In the genomic region with DNA sequence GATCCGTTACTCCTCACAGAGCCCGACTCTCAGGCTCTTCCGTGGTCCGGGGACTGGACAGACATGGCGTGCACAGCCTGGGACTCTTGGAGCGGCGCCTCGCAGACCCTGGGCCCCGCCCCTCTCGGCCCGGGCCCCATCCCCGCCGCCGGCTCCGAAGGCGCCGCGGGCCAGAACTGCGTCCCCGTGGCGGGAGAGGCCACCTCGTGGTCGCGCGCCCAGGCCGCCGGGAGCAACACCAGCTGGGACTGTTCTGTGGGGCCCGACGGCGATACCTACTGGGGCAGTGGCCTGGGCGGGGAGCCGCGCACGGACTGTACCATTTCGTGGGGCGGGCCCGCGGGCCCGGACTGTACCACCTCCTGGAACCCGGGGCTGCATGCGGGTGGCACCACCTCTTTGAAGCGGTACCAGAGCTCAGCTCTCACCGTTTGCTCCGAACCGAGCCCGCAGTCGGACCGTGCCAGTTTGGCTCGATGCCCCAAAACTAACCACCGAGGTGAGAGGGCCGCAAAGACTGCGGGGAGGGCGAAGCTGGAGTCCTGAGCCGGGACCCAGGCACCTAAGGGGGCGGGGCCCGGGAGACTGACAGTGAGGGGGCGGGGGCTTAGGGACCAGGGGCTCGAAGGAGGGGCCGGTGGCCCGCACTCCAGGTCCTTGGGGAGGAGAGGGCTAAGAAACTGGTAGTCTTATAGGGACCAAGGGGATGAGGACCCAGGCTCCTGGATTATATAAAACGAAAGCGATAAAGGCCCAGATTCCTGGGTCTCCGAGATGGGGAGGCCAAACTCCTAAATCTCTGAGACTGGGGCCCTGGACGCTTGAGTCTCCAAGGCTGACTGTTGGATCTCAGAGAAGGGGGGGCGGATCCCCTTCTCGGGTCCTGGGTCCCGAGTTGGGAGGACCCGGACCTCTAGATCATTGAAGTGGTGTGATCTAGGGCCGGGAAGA, we compare ENCODE assay signal across 8 cellular contexts. TPM values are rescaled to one million over a fixed set of nuclear protein-coding genes. Genes with fewer than 3 reads are reported as not detected.
DNase-seq lines count a peak whose midpoint lies in the region; ATAC-seq, FAIRE-seq and TF ChIP-seq lines count a peak whose summit lies in the region.

No MANE protein-coding gene starts in this region.

- peak overlapping the region; percentile 70 for H3K9ac ChIP-seq in astrocyte (ENCODE audit: low read length)

- no peak for ATAC-seq in HG03378 (IDR thresholded peaks at IDR 0.05; ENCODE audit: unreplicated experiment)

- peaks cover 0 to 4% of the 10 kb centered on the region in 2 experiments; a peak in 1 of 3 replicates for H3K36me3 ChIP-seq in HEK293 (ENCODE audit: control insufficient read depth in 2 of 2, insufficient read depth in 1 of 2, low read length in 2 of 2)
- H3K36me3 ChIP-seq in astrocyte (ENCODE audit: insufficient read depth, low read length), result no peaks in the 10 kb centered on the region
- H3K36me3 ChIP-seq in sigmoid colon, result no peaks in the 10 kb centered on the region

- DNase-seq in ELF-1 (ENCODE audit: low read depth, low spot score), result peak; percentile 94
- DNase-seq in NCI-H146 (lab: John Stamatoyannopoulos, UW), result peak; percentile 84
- DNase-seq in T-helper 22 cell (ENCODE audit: low read depth), result peak; percentile 69
- peak; percentile 60 for DNase-seq in astrocyte (ENCODE audit: low read depth)
- peak; percentile 12 to 62 for DNase-seq in hippocampal formation (lab: John Stamatoyannopoulos, UW)
- peak; percentile 90 for DNase-seq in sigmoid colon

- no peak for FAIRE-seq in astrocyte (lab: Jason Lieb, UNC)

- no peaks in the 10 kb centered on the region for H3K9me3 Mint-ChIP-seq in astrocyte (ENCODE audit: unreplicated experiment)

- H3K79me2 ChIP-seq in astrocyte (ENCODE audit: insufficient read depth, low read length), result peaks cover 4% of the 10 kb centered on the region

- TF ChIP-seq CTCF in HEK293 (tag by site-specific recombination; IDR thresholded peaks at IDR 0.05) (peak; percentile 86), astrocyte (IDR thresholded peaks at IDR 0.05; ENCODE audit: insufficient read depth, low read depth, low read length) (no peak), sigmoid colon (IDR thresholded peaks at IDR 0.05) (no peak)

- peak overlapping the region; percentile 42 for H3K4me3 ChIP-seq in HEK293 (ENCODE audit: low read depth, low read length)
- peak overlapping the region; percentile 56 for H3K4me3 ChIP-seq in astrocyte (ENCODE audit: insufficient read depth, low read depth, low read length)
- H3K4me3 ChIP-seq in sigmoid colon, result peak overlapping the region; percentile 46 to 60 (median 54)

- intact Hi-C loops in sigmoid colon (cut with DNase I), result loop anchor here (2.0 to 10.0 kb wide), 3 partner anchors 15 to 969 kb away; partner anchors contain the start of genes RBM42, SCGB2B2, ZBTB32 and ZNF302

- WGBS in sigmoid colon, 2 donors, result 0 to 1% methylated on average over 69 of the region's 69 CpGs

- H3K27ac ChIP-seq in HEK293 (ENCODE audit: extremely low read depth, low read depth, low read length) (peak overlapping the region; percentile 91), astrocyte (ENCODE audit: low read depth, low read length) (peak overlapping the region; percentile 62), sigmoid colon (peak overlapping the region; percentile 86 to 94 (median 91))

- H3K4me1 Mint-ChIP-seq in astrocyte (ENCODE audit: low read depth, unreplicated experiment), result peaks cover 2% of the 10 kb centered on the region

- peak overlapping the region; percentile 95 for H2AFZ ChIP-seq in astrocyte (ENCODE audit: low read depth, low read length)

- no peaks in the 10 kb centered on the region for H3K9me3 ChIP-seq in HEK293 (ENCODE audit: control insufficient read depth, insufficient read depth, low read depth, low read length)
- H3K9me3 ChIP-seq in astrocyte (ENCODE audit: insufficient read depth, low read depth, low read length), result no peaks in the 10 kb centered on the region
- H3K9me3 ChIP-seq in sigmoid colon, result no peaks in the 10 kb centered on the region

- H3K4me1 ChIP-seq in HEK293 (ENCODE audit: control insufficient read depth, insufficient read depth, low read length) (peaks cover 33% of the 10 kb centered on the region), astrocyte (ENCODE audit: insufficient read depth, low read length) (peaks cover 15% of the 10 kb centered on the region), sigmoid colon (peaks cover 0 to 46% (median 37%) of the 10 kb centered on the region in 4 donors)

- POLR2A ChIA-PET in HEK293 (lab: Yijun Ruan, JAX), result interaction anchor here (0.5 to 3.8 kb wide), 35 partner anchors 8 to 1426 kb away, joined by 3 to 42 read pairs (median 6); partner anchors contain the start of genes HAUS5, LIN37, NFKBID and PSENEN

- no peak overlapping the region for H3K27ac Mint-ChIP-seq in astrocyte (ENCODE audit: unreplicated experiment)

- H3K4me3 Mint-ChIP-seq in astrocyte (ENCODE audit: unreplicated experiment), result peak overlapping the region; percentile 81

- no peaks in the 10 kb centered on the region for H3K27me3 Mint-ChIP-seq in astrocyte (ENCODE audit: low read depth, unreplicated experiment)

- CTCF ChIA-PET in HEK293 (lab: Yijun Ruan, JAX), result interaction anchor here (0.6 to 1.3 kb wide), 10 partner anchors 14 to 226 kb away, joined by 3 to 8 read pairs (median 3); no protein-coding TSS in a partner anchor

- H3K36me3 Mint-ChIP-seq in astrocyte (ENCODE audit: low read depth, unreplicated experiment), result no peaks in the 10 kb centered on the region

- TF ChIP-seq EP300 in sigmoid colon (IDR thresholded peaks at IDR 0.05), result no peak

- no peaks in the 10 kb centered on the region for H3K27me3 ChIP-seq in astrocyte (ENCODE audit: insufficient read depth, low read length)
- H3K27me3 ChIP-seq in sigmoid colon, result no peaks in the 10 kb centered on the region

- no peaks in the 10 kb centered on the region for H4K20me1 ChIP-seq in astrocyte (ENCODE audit: insufficient read depth, low read length)

- TF ChIP-seq POLR2A in sigmoid colon (IDR thresholded peaks at IDR 0.05), result no peak

- peak overlapping the region; percentile 95 for H3K4me2 ChIP-seq in astrocyte (ENCODE audit: low read length)

TF ChIP-seq in HEK293, 187 proteins besides CTCF, POLR2A, EP300 and RAD21 (continues in another document):
- no peak for TF ChIP-seq ZNF26 (tag by site-specific recombination; IDR thresholded peaks at IDR 0.05)
- TF ChIP-seq ZNF658 (tag by site-specific recombination; IDR thresholded peaks at IDR 0.05), result no peak
- peak; percentile 45; the same call in 1 of the 2 replicates for TF ChIP-seq ZNF513 (tag by site-specific recombination; IDR thresholded peaks at IDR 0.05)
- peak; percentile 29; the same call in 1 of the 2 replicates for TF ChIP-seq BCL11B (tag by site-specific recombination; IDR thresholded peaks at IDR 0.05; ENCODE audit: low read depth)
- no peak for TF ChIP-seq ZNF701 (tag by site-specific recombination; IDR thresholded peaks at IDR 0.05)
- no peak for TF ChIP-seq ZNF138 (tag by site-specific recombination; IDR thresholded peaks at IDR 0.05; ENCODE audit: borderline replicate concordance)
- TF ChIP-seq GLI4 (tag by site-specific recombination; IDR thresholded peaks at IDR 0.05), result no peak
- TF ChIP-seq ZNF707 (tag by site-specific recombination; IDR thresholded peaks at IDR 0.05), result no peak
- TF ChIP-seq ZNF600 (tag by site-specific recombination; IDR thresholded peaks at IDR 0.05), result peak; percentile 93
- no peak for TF ChIP-seq ZNF155 (tag by site-specific recombination; IDR thresholded peaks at IDR 0.05)
- no peak for TF ChIP-seq ZNF521 (tag by site-specific recombination; IDR thresholded peaks at IDR 0.05)
- TF ChIP-seq YY1 (tag by site-specific recombination; IDR thresholded peaks at IDR 0.05), result peak; percentile 47; the same call in 1 of the 2 replicates
- no peak for TF ChIP-seq YY2 (tag by site-specific recombination; IDR thresholded peaks at IDR 0.05)
- peak; percentile 13; the same call in 1 of the 2 replicates for TF ChIP-seq ZNF664 (tag by site-specific recombination; IDR thresholded peaks at IDR 0.05)

RNA-seq across cellular contexts. Expression of gene ETV2, which starts 2.0 kb away (rescaled TPM):
- total RNA-seq in astrocyte (0.45 TPM in 1 of 2 replicates, not detected in the other), sigmoid colon (1 to 10 TPM in 2 of 4 donors, under 1 TPM in 1, not detected in 1; 0.55 to 2.3 (median 1.1) TPM)
- polyA plus RNA-seq in sigmoid colon, result 1 to 10 TPM; 2.0 to 5.4 (median 4.9) TPM

RNA-seq across cellular contexts. Expression of gene COX6B1, which starts 4.6 kb away (rescaled TPM):
- total RNA-seq in astrocyte, result 326 and 344 TPM in 2 replicates
- 100 to 1,000 TPM; 593 to 780 (median 696) TPM for total RNA-seq in sigmoid colon
- 1,000 to 10,000 TPM; 1,177 to 1,718 (median 1,686) TPM for polyA plus RNA-seq in sigmoid colon

RNA-seq across cellular contexts. Expression of gene RBM42, which starts 14.7 kb away (rescaled TPM):
- total RNA-seq in astrocyte (102 and 106 TPM in 2 replicates), sigmoid colon (10 to 100 TPM; 43.5 to 61.2 (median 53.2) TPM)
- polyA plus RNA-seq in sigmoid colon, result 10 to 100 TPM; 51.3 to 78.3 (median 55.9) TPM

RNA-seq across cellular contexts. Expression of gene UPK1A, which starts 22.8 kb away (rescaled TPM):
- total RNA-seq in astrocyte, result 0.18 TPM in 1 of 2 replicates, not detected in the other
- under 1 TPM in 1 of 4 donors, not detected in 3; 0.55 TPM for total RNA-seq in sigmoid colon
- not detected for polyA plus RNA-seq in sigmoid colon

RNA-seq across cellular contexts. Expression of gene HAUS5, which starts 31.0 kb away (rescaled TPM):
- 5.3 and 6.0 TPM in 2 replicates for total RNA-seq in astrocyte
- 1 to 10 TPM; 4.6 to 9.6 (median 6.1) TPM for total RNA-seq in sigmoid colon
- 10 to 100 TPM in 1 of 3 donors, 1 to 10 TPM in 2; 1.2 to 14.8 (median 1.6) TPM for polyA plus RNA-seq in sigmoid colon

Comparison
In these comparisons a context has a peak if more than half of its experiments do, and no peak if none do; other contexts are left out.
1. DNase-seq: peak in every context shown above with its lines; median percentile 94 in ELF-1; 90 in sigmoid colon; 84 in NCI-H146; 69 in T-helper 22 cell; 60 in astrocyte; 37 in hippocampal formation.